9 cellular contexts compared by ENCODE assay signal in genomic region chr17:47733414-47734288, GRCh38. TPM values are rescaled to one million over a fixed set of nuclear protein-coding genes. Genes with fewer than 3 reads are reported as not detected.
DNase-seq lines count a peak whose midpoint lies in the region; ATAC-seq and TF ChIP-seq lines count a peak whose summit lies in the region.
"Had no signal": no experiment of that assay in that cellular context is flagged by ENCODE, and none has a peak within 500 bp of the region (broad histone marks: within the 10 kb centered on the region; RNA-seq: fewer than 3 reads in every experiment).

No MANE protein-coding gene starts in this region.

- DNase-seq in SK-N-MC (ENCODE audit: low read depth, low spot score) = no peak
- no peak for DNase-seq in foreskin keratinocyte
- no peak for DNase-seq in prostate gland (ENCODE audit: low spot score)
- no peak for DNase-seq in SW480 (ENCODE audit: low spot score)

- WGBS in prostate gland = 4% methylated on average over 37 of the region's 93 CpGs

- no peaks in the 10 kb centered on the region for H3K9me3 ChIP-seq in SK-N-MC (ENCODE audit: low read depth, low read length)
- no peaks in the 10 kb centered on the region for H3K9me3 ChIP-seq in prostate gland

- no peak overlapping the region for H3K27ac ChIP-seq in SK-N-MC
- H3K27ac ChIP-seq in foreskin keratinocyte = no peak overlapping the region
- H3K27ac ChIP-seq in prostate gland = no peak overlapping the region

- H3K27me3 ChIP-seq in foreskin keratinocyte (peaks cover 83% of the 10 kb centered on the region), prostate gland (replicated peaks; ENCODE audit: insufficient read depth) (peaks cover 7% of the 10 kb centered on the region)

- no peaks in the 10 kb centered on the region for H3K36me3 ChIP-seq in SK-N-MC (ENCODE audit: insufficient read depth, low read length)
- no peaks in the 10 kb centered on the region for H3K36me3 ChIP-seq in prostate gland

- H3K4me3 ChIP-seq in SK-N-MC (peak overlapping the region; percentile 51; the same call in 1 of the 2 replicates), prostate gland (peak overlapping the region; percentile 28 to 29)

- no peak overlapping the region for H3K9ac ChIP-seq in SK-N-MC (ENCODE audit: insufficient read length)

- ATAC-seq in GM18505 (IDR thresholded peaks at IDR 0.05; ENCODE audit: unreplicated experiment) (peak; percentile 25), HG02571 (IDR thresholded peaks at IDR 0.05; ENCODE audit: unreplicated experiment) (peak; percentile 12), foreskin keratinocyte (peak; percentile 30), GM21447 (IDR thresholded peaks at IDR 0.05; ENCODE audit: unreplicated experiment) (no peak), HG03039 (IDR thresholded peaks at IDR 0.05; ENCODE audit: unreplicated experiment) (no peak)

- TF ChIP-seq POLR2A in GM18505 (IDR thresholded peaks at IDR 0.05; ENCODE audit: borderline replicate concordance, extremely low read depth, insufficient read depth, insufficient read length) (peak; percentile 9), prostate gland (IDR thresholded peaks at IDR 0.05) (no peak)

- intact Hi-C loops in prostate gland (cut with DNase I) = no loop called here

- TF ChIP-seq CTCF in foreskin keratinocyte (conservative IDR thresholded peaks at IDR 0.05) (no peak), prostate gland (IDR thresholded peaks at IDR 0.05) (no peak)

- no peaks in the 10 kb centered on the region for H3K4me1 ChIP-seq in foreskin keratinocyte
- H3K4me1 ChIP-seq in prostate gland (replicated peaks) = no peaks in the 10 kb centered on the region

RNA-seq across cellular contexts. Expression of gene TBX21, which starts 0.6 kb away (rescaled TPM):
- total RNA-seq in foreskin keratinocyte (not detected in 2 replicates), prostate gland (under 1 TPM; 0.27 to 0.45 TPM)
- not detected in 2 replicates for polyA plus RNA-seq in foreskin keratinocyte
- total RNA-seq: NCI-H460 had no signal

RNA-seq across cellular contexts. Expression of gene TBKBP1, which starts 39.7 kb away (rescaled TPM):
- total RNA-seq in foreskin keratinocyte = 7.3 and 8.7 TPM in 2 replicates
- polyA plus RNA-seq in foreskin keratinocyte = 6.2 and 6.9 TPM in 2 replicates
- total RNA-seq in prostate gland = 10 to 100 TPM in 1 of 2 donors, 1 to 10 TPM in 1; 9.5 to 15.3 TPM

Comparison
In these comparisons a context has a peak if more than half of its experiments do, and no peak if none do; other contexts are left out.
1. ATAC-seq: peak in GM18505 (single experiment), HG02571 (single experiment) and foreskin keratinocyte (single experiment); none in GM21447 (single experiment) and HG03039 (single experiment).